1 cellular context compared by ENCODE assay signal in genomic region chr14:68820119-68820518, GRCh38.
TF ChIP-seq lines count a peak whose summit lies in the region.

No MANE protein-coding gene starts in this region.

TF ChIP-seq in HepG2, 621 proteins besides CTCF, POLR2A, EP300 and RAD21 (continued from another document):
- no peak for TF ChIP-seq ATF6 (CRISPR knock-in tag; conservative IDR thresholded peaks at IDR 0.05)
- TF ChIP-seq ZFYVE20 (CRISPR knock-in tag; IDR thresholded peaks at IDR 0.05; ENCODE audit: borderline replicate concordance, low read depth), result no peak
- no peak for TF ChIP-seq PHF21A (CRISPR knock-in tag; IDR thresholded peaks at IDR 0.05)
- no peak for TF ChIP-seq E2F5 (CRISPR knock-in tag; conservative IDR thresholded peaks at IDR 0.05)
- 0 out of 2 replicates have a peak, but pooled peaks have one; percentile 51 for TF ChIP-seq HNRNPL (IDR thresholded peaks at IDR 0.05; ENCODE audit: low read depth, low read length)
- TF ChIP-seq ATF7-NPFF (CRISPR knock-in tag; IDR thresholded peaks at IDR 0.05; ENCODE audit: low read depth), result no peak
